Comparison of ENCODE assay signal across 22 cellular contexts in the genomic region with DNA sequence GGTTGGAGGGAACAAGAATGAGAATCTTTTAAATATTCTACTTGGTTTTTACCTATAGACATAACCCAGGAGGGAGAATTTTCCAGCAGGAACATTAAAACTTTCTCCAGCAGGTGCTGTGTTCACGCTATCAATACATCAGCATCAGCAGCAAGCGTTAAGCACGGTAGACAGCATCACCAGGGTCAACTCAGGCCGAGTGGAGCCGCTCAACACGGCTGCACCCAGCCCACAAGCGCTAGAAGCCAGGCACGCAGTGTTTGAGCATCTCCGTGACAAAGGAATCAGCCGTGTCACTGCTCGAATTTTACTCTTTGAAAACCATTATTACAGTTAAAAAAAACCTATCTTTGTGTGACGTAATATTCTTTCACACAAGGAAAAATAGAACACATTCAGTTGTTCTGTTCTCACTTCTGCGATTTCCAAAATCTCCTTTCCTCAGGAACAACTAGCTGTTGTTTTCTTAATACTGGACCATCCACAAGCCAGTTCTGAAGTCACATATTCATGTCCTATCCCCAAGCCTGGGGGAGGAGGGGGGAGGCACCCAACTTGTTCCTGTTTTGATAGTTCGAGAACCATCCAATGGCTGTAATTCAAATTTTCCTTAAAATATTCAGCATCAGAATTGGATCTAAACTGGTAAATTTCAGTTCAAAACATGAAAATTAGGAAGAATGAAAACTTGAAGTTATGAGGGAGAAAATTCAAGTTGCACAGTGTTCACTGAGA.
"Had no signal": no experiment of that assay in that cellular context is flagged by ENCODE, and none has a peak within 500 bp of the region (broad histone marks: within the 10 kb centered on the region; RNA-seq: fewer than 3 reads in every experiment).

No MANE protein-coding gene starts in this region.

- H3K27me3 ChIP-seq: esophagus squamous epithelium, gastroesophageal sphincter, pancreas, right lobe of liver, testis, tibial nerve had no signal

- H3K4me1 ChIP-seq: esophagus squamous epithelium, gastroesophageal sphincter, pancreas, prostate gland, right lobe of liver, testis, tibial nerve had no signal

- ATAC-seq: effector memory CD8-positive, alpha-beta T cell; gastroesophageal sphincter; left colon; mucosa of descending colon; natural killer cell; pancreas; right lobe of liver; stimulated activated memory B cell treated with anti-CD40 and anti-IgM and Interleukin-4, amounts not matched to agents 10 μg/mL and 1 μg/mL and 100 μg/mL, for 72 hours had no signal

- H3K9me3 Mint-ChIP-seq: dendritic cell treated with granulocyte-macrophage colony-stimulating factor and Interleukin-4, amounts not matched to agents 40 ng/mL and 50 ng/mL, for 4 days; effector memory CD8-positive, alpha-beta T cell; immature natural killer cell; natural killer cell; neural crest cell; stimulated activated naive CD8-positive, alpha-beta T cell treated with anti-CD3 and anti-CD28 coated beads, Interleukin-15, Interleukin-2, amounts not matched to agents 100 ng/mL and 50 ng/mL, for 24 hours had no signal

- H3K27ac Mint-ChIP-seq: dendritic cell treated with granulocyte-macrophage colony-stimulating factor and Interleukin-4, amounts not matched to agents 40 ng/mL and 50 ng/mL, for 4 days; effector memory CD8-positive, alpha-beta T cell; immature natural killer cell; natural killer cell; stimulated activated memory B cell treated with anti-CD40 and anti-IgM and Interleukin-4, amounts not matched to agents 10 μg/mL and 1 μg/mL and 100 μg/mL, for 72 hours; stimulated activated naive CD8-positive, alpha-beta T cell treated with anti-CD3 and anti-CD28 coated beads, Interleukin-15, Interleukin-2, amounts not matched to agents 100 ng/mL and 50 ng/mL, for 24 hours had no signal

- H3K27me3 Mint-ChIP-seq: dendritic cell treated with granulocyte-macrophage colony-stimulating factor and Interleukin-4, amounts not matched to agents 40 ng/mL and 50 ng/mL, for 4 days; effector memory CD8-positive, alpha-beta T cell; stimulated activated memory B cell treated with anti-CD40 and anti-IgM and Interleukin-4, amounts not matched to agents 10 μg/mL and 1 μg/mL and 100 μg/mL, for 72 hours; stimulated activated naive CD8-positive, alpha-beta T cell treated with anti-CD3 and anti-CD28 coated beads, Interleukin-15, Interleukin-2, amounts not matched to agents 100 ng/mL and 50 ng/mL, for 24 hours had no signal

- DNase-seq: central memory CD4-positive, alpha-beta T cell; effector memory CD8-positive, alpha-beta T cell; esophagus squamous epithelium; foreskin fibroblast; glutamatergic neuron; immature natural killer cell; left colon; mucosa of descending colon; natural killer cell; right lobe of liver; stimulated activated CD4-positive, alpha-beta T cell treated with anti-CD3 and anti-CD28 coated beads, Interleukin-4, amount 100 ng/mL, for 1 hour; stimulated activated CD8-positive, alpha-beta memory T cell treated with anti-CD3 and anti-CD28 coated beads, Interleukin-4, amount 100 ng/mL, for 48 hours; testis had no signal

- H3K9me3 ChIP-seq: esophagus squamous epithelium, gastroesophageal sphincter, mucosa of descending colon, pancreas, prostate gland, right lobe of liver, testis, tibial nerve had no signal

- H3K36me3 ChIP-seq: prostate gland, tibial nerve had no signal

- H3K4me3 Mint-ChIP-seq: dendritic cell treated with granulocyte-macrophage colony-stimulating factor and Interleukin-4, amounts not matched to agents 40 ng/mL and 50 ng/mL, for 4 days; effector memory CD8-positive, alpha-beta T cell; immature natural killer cell; natural killer cell; neural crest cell; stimulated activated memory B cell treated with anti-CD40 and anti-IgM and Interleukin-4, amounts not matched to agents 10 μg/mL and 1 μg/mL and 100 μg/mL, for 72 hours; stimulated activated naive CD8-positive, alpha-beta T cell treated with anti-CD3 and anti-CD28 coated beads, Interleukin-15, Interleukin-2, amounts not matched to agents 100 ng/mL and 50 ng/mL, for 24 hours had no signal

- H3K27ac ChIP-seq: epithelial cell of prostate, esophagus squamous epithelium, gastroesophageal sphincter, pancreas, prostate gland, right lobe of liver, testis, tibial nerve had no signal

- H3K36me3 Mint-ChIP-seq: natural killer cell; stimulated activated memory B cell treated with anti-CD40 and anti-IgM and Interleukin-4, amounts not matched to agents 10 μg/mL and 1 μg/mL and 100 μg/mL, for 72 hours had no signal

- H3K4me1 Mint-ChIP-seq: immature natural killer cell; neural crest cell; stimulated activated memory B cell treated with anti-CD40 and anti-IgM and Interleukin-4, amounts not matched to agents 10 μg/mL and 1 μg/mL and 100 μg/mL, for 72 hours had no signal

- H3K4me3 ChIP-seq: esophagus squamous epithelium, gastroesophageal sphincter, mucosa of descending colon, pancreas, prostate gland, right lobe of liver, testis, tibial nerve had no signal
